ENCODE assay signal across 16 cellular contexts in genomic region chr12:28540324-28540714, GRCh38.
A peak's percentile ranks its signal among the peaks of the same experiment; 100 is the strongest.
DNase-seq lines count a peak whose midpoint lies in the region; ATAC-seq and TF ChIP-seq lines count a peak whose summit lies in the region.
"Had no signal": no experiment of that assay in that cellular context is flagged by ENCODE, and none has a peak within 500 bp of the region (broad histone marks: within the 10 kb centered on the region; RNA-seq: fewer than 3 reads in every experiment).

No MANE protein-coding gene starts in this region.

- no peak overlapping the region for H3K4me3 ChIP-seq in HAP-1
- no peak overlapping the region for H3K4me3 ChIP-seq in SK-N-MC
- H3K4me3 ChIP-seq in fibroblast of pulmonary artery (replicated peaks; ENCODE audit: low read depth, low read length) = no peak overlapping the region
- H3K4me3 ChIP-seq: BLaER1 treated with 17β-estradiol and CSF1 and Interleukin-3, amounts not matched to agents 10 nM and 100 nM; GM12878 had no signal

- no peak overlapping the region for H3K9ac ChIP-seq in SK-N-MC (ENCODE audit: insufficient read length)
- H3K9ac ChIP-seq: BLaER1 treated with 17β-estradiol and CSF1 and Interleukin-3, amounts not matched to agents 10 nM and 100 nM had no signal

- H3K27ac ChIP-seq in SK-N-MC = 0 out of 2 replicates have a peak overlapping the region, but pooled peaks have one; percentile 12
- H3K27ac ChIP-seq: BLaER1 treated with 17β-estradiol and CSF1 and Interleukin-3, amounts not matched to agents 10 nM and 100 nM; RWPE1 had no signal

- H3K4me1 ChIP-seq in HAP-1 = peaks cover 14% of the 10 kb centered on the region

- H3K36me3 ChIP-seq in HAP-1 (replicated peaks) (no peaks in the 10 kb centered on the region), SK-N-MC (ENCODE audit: insufficient read depth, low read length) (no peaks in the 10 kb centered on the region)
- H3K36me3 ChIP-seq: BLaER1 treated with 17β-estradiol and CSF1 and Interleukin-3, amounts not matched to agents 10 nM and 100 nM had no signal

- no peaks in the 10 kb centered on the region for H3K27me3 ChIP-seq in HAP-1 (ENCODE audit: low read depth)
- H3K27me3 ChIP-seq: BLaER1 treated with 17β-estradiol and CSF1 and Interleukin-3, amounts not matched to agents 10 nM and 100 nM had no signal

- DNase-seq in D341Med (ENCODE audit: low spot score) = peak; percentile 19
- peak; percentile 12 to 26 for DNase-seq in HAP-1 (ENCODE audit: low spot score in 2 of 2)
- DNase-seq in SK-N-MC (ENCODE audit: low read depth, low spot score) = no peak
- DNase-seq in fibroblast of pulmonary artery (ENCODE audit: low read depth) = peak; percentile 7
- DNase-seq in NCI-H187 treated with DMSO at 0.1 percent for 48 hours (lab: John Stamatoyannopoulos, UW) = no peak
- DNase-seq in NOMO-1 treated with DMSO at 0.1 percent for 48 hours (lab: John Stamatoyannopoulos, UW; ENCODE audit: unreplicated experiment) = no peak
- DNase-seq: NCI-H187, NCI-H2171, NCI-H69, SIG-M5, T-helper 1 cell had no signal

- no peak for TF ChIP-seq CTCF in fibroblast of pulmonary artery (IDR thresholded peaks at IDR 0.05; ENCODE audit: low read length, missing control alignments)

- no peaks in the 10 kb centered on the region for H3K9me3 ChIP-seq in HAP-1
- H3K9me3 ChIP-seq in SK-N-MC (ENCODE audit: low read depth, low read length) = no peaks in the 10 kb centered on the region

- in situ Hi-C loops in HAP-1 (cut with MboI; ENCODE audit: low sequenced_read_pairs) = no loop called here

- ATAC-seq in HG03460 (IDR thresholded peaks at IDR 0.05; ENCODE audit: unreplicated experiment) (no peak), HG02798 (IDR thresholded peaks at IDR 0.05; ENCODE audit: poor library complexity, unreplicated experiment) (no peak)
- ATAC-seq: GM12878 had no signal

Comparison
In these comparisons a context has a peak if more than half of its experiments do, and no peak if none do; other contexts are left out.
1. DNase-seq: peak in D341Med (single experiment), HAP-1 (2 of 2) and fibroblast of pulmonary artery (single experiment); none in SK-N-MC (single experiment), NCI-H187 treated with DMSO at 0.1 percent for 48 hours (single experiment) and NOMO-1 treated with DMSO at 0.1 percent for 48 hours (single experiment).